ENCODE assay signal across 8 cellular contexts in the genomic region with DNA sequence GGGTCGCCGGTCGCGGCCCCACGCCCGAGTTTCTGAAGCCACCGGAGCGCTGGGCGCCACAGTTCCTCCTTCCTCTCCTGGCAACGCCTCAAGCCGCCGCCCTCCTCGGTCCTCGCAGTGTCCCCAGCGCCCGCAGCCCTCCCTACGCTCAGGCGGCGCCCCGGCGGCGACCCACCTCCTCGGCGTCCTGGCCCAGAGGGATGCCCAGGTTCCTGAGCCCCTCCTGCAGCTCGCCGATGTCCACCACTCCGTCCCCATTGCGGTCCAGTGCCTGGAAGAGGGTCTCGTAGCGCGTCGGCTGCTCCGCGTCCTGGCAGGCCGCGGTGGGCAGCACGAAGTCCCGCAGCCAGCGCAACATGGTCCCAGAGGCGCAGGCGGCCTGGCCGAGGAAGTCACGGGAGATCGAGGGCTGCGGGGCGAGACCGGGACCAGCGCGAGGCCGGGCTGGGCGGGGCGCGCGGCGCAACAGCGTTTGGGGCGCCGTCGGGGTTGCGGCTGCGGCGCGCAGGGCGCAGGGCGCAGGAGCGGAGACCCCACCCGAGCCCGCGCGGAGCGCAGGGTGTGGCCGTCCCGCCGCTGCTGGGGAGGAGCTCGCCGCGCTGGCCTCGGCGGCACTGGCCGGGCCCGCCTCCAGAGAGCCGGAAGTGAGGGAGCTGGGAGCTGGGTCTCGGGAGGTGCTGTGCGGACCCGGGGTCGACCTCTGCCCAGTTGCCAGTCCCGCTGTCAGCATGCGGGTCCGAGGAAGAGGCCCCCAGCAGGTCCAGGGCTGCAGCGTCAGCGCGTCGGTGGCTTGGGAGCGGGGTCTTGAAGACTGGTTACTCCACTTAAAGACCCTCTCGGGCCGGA. TPM values are rescaled to one million over a fixed set of nuclear protein-coding genes. Genes with fewer than 3 reads are reported as not detected.
DNase-seq lines count a peak whose midpoint lies in the region; ATAC-seq and TF ChIP-seq lines count a peak whose summit lies in the region.

A gene (minus strand): TSS at position 563 of the 846 bp plus-strand sequence. CDS start 205 bp downstream, at position 358.

- TF ChIP-seq POLR2A in GM18505 (IDR thresholded peaks at IDR 0.05; ENCODE audit: borderline replicate concordance, extremely low read depth, insufficient read depth, insufficient read length), result no peak

- POLR2A ChIA-PET in activated CD4-positive, alpha-beta T cell treated with anti-CD3 and anti-CD28 coated beads, Interleukin-2, amount 10 ng/mL, durations not matched to agents 7 days and 5 days (lab: Charles Lee), result interaction anchor here (0.6 kb wide), 1 partner anchor 9 kb away, joined by 3 read pairs; no protein-coding TSS in a partner anchor

- ATAC-seq in GM18505 (IDR thresholded peaks at IDR 0.05; ENCODE audit: unreplicated experiment) (peak; percentile 84), HG03060 (IDR thresholded peaks at IDR 0.05; ENCODE audit: low read depth, unreplicated experiment) (peak; percentile 52), left lobe of liver (peak; percentile 95)

- H3K4me3 Mint-ChIP-seq in activated CD4-positive, alpha-beta T cell treated with anti-CD3 and anti-CD28 coated beads, Interleukin-2, amount 10 ng/mL, durations not matched to agents 7 days and 5 days, result peak within 1 kb of the TSS; percentile 87

- peaks cover 2% of the 10 kb centered on the region for H3K9me3 Mint-ChIP-seq in activated CD4-positive, alpha-beta T cell treated with anti-CD3 and anti-CD28 coated beads, Interleukin-2, amount 10 ng/mL, durations not matched to agents 7 days and 5 days

- H3K27me3 Mint-ChIP-seq in activated CD4-positive, alpha-beta T cell treated with anti-CD3 and anti-CD28 coated beads, Interleukin-2, amount 10 ng/mL, durations not matched to agents 7 days and 5 days, result peaks cover 18% of the 10 kb centered on the region

- CTCF ChIA-PET in activated CD4-positive, alpha-beta T cell treated with anti-CD3 and anti-CD28 coated beads, Interleukin-2, amount 10 ng/mL, durations not matched to agents 7 days and 5 days (lab: Charles Lee), result interaction anchor here (1.2 to 1.7 kb wide), 3 partner anchors 74 to 360 kb away, joined by 3 to 6 read pairs (median 3); a partner anchor contains a TSS

- peaks cover 40% of the 10 kb centered on the region for H3K4me1 Mint-ChIP-seq in activated CD4-positive, alpha-beta T cell treated with anti-CD3 and anti-CD28 coated beads, Interleukin-2, amount 10 ng/mL, durations not matched to agents 7 days and 5 days

- peak within 1 kb of the TSS; percentile 92 for H3K27ac Mint-ChIP-seq in activated CD4-positive, alpha-beta T cell treated with anti-CD3 and anti-CD28 coated beads, Interleukin-2, amount 10 ng/mL, durations not matched to agents 7 days and 5 days

- peaks cover 42% of the 10 kb centered on the region for H3K36me3 Mint-ChIP-seq in activated CD4-positive, alpha-beta T cell treated with anti-CD3 and anti-CD28 coated beads, Interleukin-2, amount 10 ng/mL, durations not matched to agents 7 days and 5 days (ENCODE audit: low read depth)

- DNase-seq in A172 (ENCODE audit: low spot score), result peak; percentile 64
- peak; percentile 56 to 85 for DNase-seq in NCI-H446 (lab: John Stamatoyannopoulos, UW)
- peak; percentile 83 for DNase-seq in activated CD4-positive, alpha-beta T cell treated with anti-CD3 and anti-CD28 coated beads, Interleukin-2, amount 10 ng/mL, durations not matched to agents 7 days and 5 days
- DNase-seq in dedifferentiated amniotic fluid mesenchymal stem cell (ENCODE audit: extremely low spot score), result peak; percentile 67
- peak; percentile 66 for DNase-seq in left lobe of liver (ENCODE audit: low spot score)
- DNase-seq in stimulated activated CD4-positive, alpha-beta T cell treated with anti-CD3 and anti-CD28 coated beads, Interleukin-2, amount 100 ng/mL, for 4 hours (ENCODE audit: low read depth), result peak; percentile 41

RNA-seq across cellular contexts. Expression of the gene that starts here (rescaled TPM):
- total RNA-seq in A172 (2014; rRNA removed; shearing (Covaris generic)), result 77.7 and 90.1 TPM in 2 replicates
- total RNA-seq in activated CD4-positive, alpha-beta T cell treated with anti-CD3 and anti-CD28 coated beads, Interleukin-2, amount 10 ng/mL, durations not matched to agents 7 days and 5 days, result 10 to 100 TPM; 30.5 to 32.1 TPM
- 1.6 TPM for total RNA-seq in left lobe of liver

Comparison
In these comparisons a context has a peak if more than half of its experiments do, and no peak if none do; other contexts are left out.
1. Peak in every context shown above with its lines: DNase-seq and ATAC-seq.
2. RNA of the gene that starts here (total RNA-seq): 77.7 to 90.1 TPM in A172 and 30.5 to 32.1 TPM in activated CD4-positive, alpha-beta T cell treated with anti-CD3 and anti-CD28 coated beads, Interleukin-2, amount 10 ng/mL, durations not matched to agents 7 days and 5 days; 1.6 TPM in left lobe of liver (single experiment); every median in the first group is over 10 times any median in the second.